Comparison of ENCODE assay signal across 24 cellular contexts in the genomic region with DNA sequence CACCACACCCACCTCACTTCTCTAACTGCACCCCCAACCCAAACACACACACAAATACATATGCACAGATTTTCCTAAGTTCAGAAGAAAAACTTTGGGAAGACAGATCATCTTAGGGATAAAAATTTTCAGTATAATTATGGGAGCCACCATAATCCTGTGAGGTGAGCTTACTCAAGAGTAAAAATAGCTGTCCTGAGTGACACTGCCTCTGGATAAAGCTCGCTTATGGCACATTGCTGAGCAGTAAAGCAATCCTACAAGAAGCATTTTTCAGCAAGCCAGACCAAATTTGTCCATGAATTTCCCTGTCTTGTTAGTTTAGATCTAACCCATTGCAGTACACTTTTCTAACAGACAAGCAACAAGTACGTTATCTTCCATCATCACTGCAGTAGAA.
"Had no signal": no experiment of that assay in that cellular context is flagged by ENCODE, and none has a peak within 500 bp of the region (broad histone marks: within the 10 kb centered on the region; RNA-seq: fewer than 3 reads in every experiment).

No MANE protein-coding gene starts in this region.

- H3K4me3 ChIP-seq: colonic mucosa, coronary artery, dorsolateral prefrontal cortex, esophagus muscularis mucosa, esophagus squamous epithelium, gastrocnemius medialis, gastroesophageal sphincter, heart left ventricle, heart right ventricle had no signal

- H3K27me3 ChIP-seq: colonic mucosa, dorsolateral prefrontal cortex, esophagus muscularis mucosa, esophagus squamous epithelium, foreskin keratinocyte, gastrocnemius medialis, gastroesophageal sphincter, heart left ventricle, heart right ventricle had no signal

- H3K9me3 ChIP-seq: colonic mucosa, esophagus muscularis mucosa, esophagus squamous epithelium, gastrocnemius medialis, gastroesophageal sphincter, heart left ventricle, heart right ventricle had no signal

- H3K27ac ChIP-seq: colonic mucosa, coronary artery, dorsolateral prefrontal cortex, epithelial cell of prostate, esophagus muscularis mucosa, esophagus squamous epithelium, foreskin keratinocyte, gastrocnemius medialis, gastroesophageal sphincter, heart left ventricle, heart right ventricle had no signal

- DNase-seq: colonic mucosa; cortex of kidney; dermis blood vessel endothelial cell; dorsolateral prefrontal cortex; effector CD4-positive, alpha-beta T cell; effector CD8-positive, alpha-beta T cell; effector memory CD4-positive, alpha-beta T cell; effector memory CD8-positive, alpha-beta T cell; endodermal cell; erythroblast; esophagus squamous epithelium; foreskin fibroblast; foreskin keratinocyte; foreskin melanocyte; gastrocnemius medialis; glutamatergic neuron; head of caudate nucleus; heart left ventricle; heart right ventricle had no signal

- ATAC-seq: effector memory CD8-positive, alpha-beta T cell; esophagus mucosa; foreskin keratinocyte; gastrocnemius medialis; gastroesophageal sphincter had no signal

- H3K36me3 ChIP-seq: colonic mucosa, esophagus muscularis mucosa, esophagus squamous epithelium, gastrocnemius medialis, gastroesophageal sphincter, heart left ventricle, heart right ventricle had no signal

- H3K4me1 ChIP-seq: colonic mucosa, esophagus squamous epithelium, foreskin keratinocyte had no signal
